ENCODE assay signal across 10 cellular contexts in genomic region chr11:119671048-119671447, GRCh38. TPM values are rescaled to one million over a fixed set of nuclear protein-coding genes. Genes with fewer than 3 reads are reported as not detected.
A peak's percentile ranks its signal among the peaks of the same experiment; 100 is the strongest.
DNase-seq lines count a peak whose midpoint lies in the region; ATAC-seq and TF ChIP-seq lines count a peak whose summit lies in the region.
"Had no signal": no experiment of that assay in that cellular context is flagged by ENCODE, and none has a peak within 500 bp of the region (broad histone marks: within the 10 kb centered on the region; RNA-seq: fewer than 3 reads in every experiment).

No MANE protein-coding gene starts in this region.

- peaks cover 0 to 4% (median 2%) of the 10 kb centered on the region in 3 donors for H3K36me3 ChIP-seq in skeletal muscle tissue (ENCODE audit: control insufficient read depth in 3 of 3, insufficient read depth in 3 of 3, low read length in 3 of 3)
- no peaks in the 10 kb centered on the region for H3K36me3 ChIP-seq in breast epithelium

- no peaks in the 10 kb centered on the region for H3K9me3 ChIP-seq in skeletal muscle tissue (ENCODE audit: control insufficient read depth in 3 of 3, low read length in 3 of 3)
- no peaks in the 10 kb centered on the region for H3K9me3 ChIP-seq in breast epithelium

- intact Hi-C loops in breast epithelium (cut with DNase I; ENCODE audit: low total_unique reads) = loop anchor here (5.0 kb wide), 1 partner anchor 51 kb away; no protein-coding TSS in a partner anchor

- no peak overlapping the region for H3K9ac ChIP-seq in skeletal muscle tissue (ENCODE audit: low read depth in 1 of 3, low read length in 3 of 3)

- ATAC-seq in GM18907 (IDR thresholded peaks at IDR 0.05; ENCODE audit: unreplicated experiment) (no peak), HG02981 (IDR thresholded peaks at IDR 0.05; ENCODE audit: unreplicated experiment) (no peak)

- peak; percentile 87 for DNase-seq in LHCN-M2 (ENCODE audit: low read depth)
- DNase-seq in astrocyte of the hippocampus (ENCODE audit: low read depth, low spot score) = peak; percentile 71
- peak; percentile 74 for DNase-seq in inferior parietal cortex (ENCODE audit: extremely low spot score)
- DNase-seq in breast epithelium (ENCODE audit: low spot score in 2 of 2) = no peak
- DNase-seq in NCI-H226 = no peak
- DNase-seq: activated CD4-positive, alpha-beta memory T cell treated with anti-CD3 and anti-CD28 coated beads, Interleukin-2, amount 10 ng/mL, durations not matched to agents 7 days and 5 days; NCI-H1436 treated with DMSO at 0.1 percent for 48 hours had no signal

- H3K4me1 ChIP-seq in skeletal muscle tissue (ENCODE audit: control insufficient read depth in 3 of 3, insufficient read depth in 3 of 3, low read length in 3 of 3) (peaks cover 20 to 28% (median 24%) of the 10 kb centered on the region in 3 donors), breast epithelium (peaks cover 0 to 6% of the 10 kb centered on the region in 2 donors)

- no peak for TF ChIP-seq CTCF in breast epithelium (IDR thresholded peaks at IDR 0.05)

- TF ChIP-seq POLR2A in breast epithelium (IDR thresholded peaks at IDR 0.05) = no peak

- H3K27ac ChIP-seq in skeletal muscle tissue (ENCODE audit: low read depth, low read length) (peak overlapping the region; percentile 62), breast epithelium (peak overlapping the region in 1 of 2 donors; percentile 22)

- H3K27me3 ChIP-seq in skeletal muscle tissue (ENCODE audit: control insufficient read depth in 3 of 3, insufficient read depth in 3 of 3, low read length in 3 of 3) = no peaks in the 10 kb centered on the region
- H3K27me3 ChIP-seq in breast epithelium = no peaks in the 10 kb centered on the region

- H3K4me3 ChIP-seq in skeletal muscle tissue (ENCODE audit: low read length in 3 of 3) (no peak overlapping the region), breast epithelium (no peak overlapping the region)

RNA-seq across cellular contexts. Expression of gene NECTIN1, which starts 58.0 kb away (rescaled TPM):
- total RNA-seq in LHCN-M2 (2014; rRNA removed) (3.3 and 3.8 TPM in 2 replicates), skeletal muscle tissue (4.2 TPM), breast epithelium (1 to 10 TPM; 2.6 to 6.6 (median 4.5) TPM)
- 5.0 TPM for polyA plus RNA-seq in LHCN-M2 (2012)

Comparison
In these comparisons a context has a peak if more than half of its experiments do, and no peak if none do; other contexts are left out.
1. DNase-seq: peak in LHCN-M2 (single experiment), astrocyte of the hippocampus (single experiment) and inferior parietal cortex (single experiment); none in breast epithelium (0 of 2) and NCI-H226 (single experiment).